In the genomic region with DNA sequence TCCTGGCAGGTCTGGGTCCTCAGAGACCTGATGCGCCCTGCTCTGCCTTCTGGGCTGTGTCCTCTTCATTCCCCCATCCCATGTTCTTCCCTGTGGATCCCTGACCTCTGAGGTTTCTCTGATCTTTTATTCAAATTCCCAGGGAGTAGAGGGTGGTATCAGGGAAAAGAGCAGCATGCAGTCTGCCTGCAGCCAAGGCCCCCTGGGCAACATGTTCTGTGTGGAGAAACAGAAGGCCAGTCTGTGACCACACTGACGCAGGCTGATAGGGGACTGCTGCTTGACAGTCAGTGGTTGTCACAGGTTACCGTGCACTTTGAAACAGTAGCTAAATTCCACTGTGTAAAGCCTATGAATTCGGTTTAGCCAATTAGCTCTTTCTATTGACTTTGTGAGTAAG, we compare ENCODE assay signal across 17 cellular contexts.
DNase-seq lines count a peak whose midpoint lies in the region; ATAC-seq and TF ChIP-seq lines count a peak whose summit lies in the region.
"Had no signal": no experiment of that assay in that cellular context is flagged by ENCODE, and none has a peak within 500 bp of the region (broad histone marks: within the 10 kb centered on the region; RNA-seq: fewer than 3 reads in every experiment).

No MANE protein-coding gene starts in this region.

- no peak overlapping the region for H3K27ac ChIP-seq in coronary artery
- H3K27ac ChIP-seq: BLaER1 had no signal

- DNase-seq in coronary artery (ENCODE audit: low spot score) (peak; percentile 11), mesenteric fat pad (ENCODE audit: low spot score) (peak; percentile 37), posterior vena cava (ENCODE audit: low spot score) (peak; percentile 52), NCI-H2196 treated with DMSO at 0.1 percent for 48 hours (lab: John Stamatoyannopoulos, UW; ENCODE audit: unreplicated experiment) (no peak), middle frontal gyrus (ENCODE audit: extremely low spot score, low spot score) (no peak), NCI-H748 treated with DMSO at 0.1 percent for 48 hours (lab: John Stamatoyannopoulos, UW) (no peak)
- DNase-seq in stimulated activated effector memory CD8-positive, alpha-beta T cell treated with anti-CD3 and anti-CD28 coated beads, Interleukin-12 subunit alpha, Interleukin-12 subunit beta, amount 100 ng/mL, for 72 hours (ENCODE audit: low spot score in 2 of 2), result no peak
- DNase-seq: 8988T; CD4-positive, alpha-beta memory T cell; DMS153; DMS79; GDM1; GOT3 had no signal

- H3K36me3 Mint-ChIP-seq in stimulated activated effector memory CD8-positive, alpha-beta T cell treated with anti-CD3 and anti-CD28 coated beads, Interleukin-12 subunit alpha, Interleukin-12 subunit beta, amount 100 ng/mL, for 72 hours, result no peaks in the 10 kb centered on the region
- H3K36me3 Mint-ChIP-seq: CD14-positive monocyte; CD4-positive, alpha-beta memory T cell had no signal

- no peak overlapping the region for H3K27ac Mint-ChIP-seq in stimulated activated effector memory CD8-positive, alpha-beta T cell treated with anti-CD3 and anti-CD28 coated beads, Interleukin-12 subunit alpha, Interleukin-12 subunit beta, amount 100 ng/mL, for 72 hours
- H3K27ac Mint-ChIP-seq: CD14-positive monocyte; CD4-positive, alpha-beta memory T cell had no signal

- H3K9me3 Mint-ChIP-seq in stimulated activated effector memory CD8-positive, alpha-beta T cell treated with anti-CD3 and anti-CD28 coated beads, Interleukin-12 subunit alpha, Interleukin-12 subunit beta, amount 100 ng/mL, for 72 hours, result peaks cover 4% of the 10 kb centered on the region

- H3K4me3 ChIP-seq in coronary artery, result no peak overlapping the region
- H3K4me3 ChIP-seq: BLaER1, HAP-1 had no signal

- ATAC-seq in stimulated activated effector memory CD8-positive, alpha-beta T cell treated with anti-CD3 and anti-CD28 coated beads, Interleukin-12 subunit alpha, Interleukin-12 subunit beta, amount 100 ng/mL, for 72 hours, result no peak
- ATAC-seq: HepG2 had no signal

- no peak overlapping the region for H3K4me3 Mint-ChIP-seq in stimulated activated effector memory CD8-positive, alpha-beta T cell treated with anti-CD3 and anti-CD28 coated beads, Interleukin-12 subunit alpha, Interleukin-12 subunit beta, amount 100 ng/mL, for 72 hours
- H3K4me3 Mint-ChIP-seq: CD14-positive monocyte; CD4-positive, alpha-beta memory T cell had no signal

- intact Hi-C loops in posterior vena cava (cut with DNase I), result no loop called here

- H3K4me1 Mint-ChIP-seq in stimulated activated effector memory CD8-positive, alpha-beta T cell treated with anti-CD3 and anti-CD28 coated beads, Interleukin-12 subunit alpha, Interleukin-12 subunit beta, amount 100 ng/mL, for 72 hours, result no peaks in the 10 kb centered on the region
- H3K4me1 Mint-ChIP-seq: CD14-positive monocyte; CD4-positive, alpha-beta memory T cell had no signal

- no peak for TF ChIP-seq CTCF in coronary artery (IDR thresholded peaks at IDR 0.05)

Comparison
In these comparisons a context has a peak if more than half of its experiments do, and no peak if none do; other contexts are left out.
1. DNase-seq: peak in coronary artery (single experiment), mesenteric fat pad (single experiment) and posterior vena cava (single experiment); none in NCI-H2196 treated with DMSO at 0.1 percent for 48 hours (single experiment), stimulated activated effector memory CD8-positive, alpha-beta T cell treated with anti-CD3 and anti-CD28 coated beads, Interleukin-12 subunit alpha, Interleukin-12 subunit beta, amount 100 ng/mL, for 72 hours (0 of 2), middle frontal gyrus (single experiment) and NCI-H748 treated with DMSO at 0.1 percent for 48 hours (single experiment).